In genomic region chr4:160808174-160808573, GRCh38 we compare ENCODE assay signal across 21 cellular contexts.
"Had no signal": no experiment of that assay in that cellular context is flagged by ENCODE, and none has a peak within 500 bp of the region (broad histone marks: within the 10 kb centered on the region; RNA-seq: fewer than 3 reads in every experiment).

No MANE protein-coding gene starts in this region.

- DNase-seq: cortex of kidney; dorsolateral prefrontal cortex; effector CD8-positive, alpha-beta T cell; foreskin keratinocyte; head of caudate nucleus; left colon; left ventricle myocardium superior; mesenchymal stem cell; naive B cell; posterior cingulate gyrus; sigmoid colon; stimulated activated CD4-positive, alpha-beta T cell treated with anti-CD3 and anti-CD28 coated beads, Interleukin-2, amount 100 ng/mL, for 48 hours; stimulated activated naive CD4-positive, alpha-beta T cell treated with Interleukin-2 at 50 U/mL for 16 hours; thyroid gland; upper lobe of left lung; uterus had no signal

- H3K4me3 Mint-ChIP-seq: naive B cell, nephron had no signal

- H3K4me1 ChIP-seq: foreskin keratinocyte, right atrium auricular region, sigmoid colon, thyroid gland, upper lobe of left lung, uterus had no signal

- H3K27me3 Mint-ChIP-seq: naive B cell had no signal

- H3K36me3 ChIP-seq: right atrium auricular region, sigmoid colon, thyroid gland, upper lobe of left lung, uterus had no signal

- H3K4me3 ChIP-seq: dorsolateral prefrontal cortex, hepatocyte, lung, right atrium auricular region, sigmoid colon, skin epidermis, thyroid gland, upper lobe of left lung, uterus had no signal

- H3K4me1 Mint-ChIP-seq: naive B cell had no signal

- ATAC-seq: foreskin keratinocyte, left colon, left ventricle myocardium superior had no signal

- H2AFZ ChIP-seq: hepatocyte had no signal

- H3K4me2 ChIP-seq: hepatocyte had no signal

- H3K27me3 ChIP-seq: dorsolateral prefrontal cortex, foreskin keratinocyte, hepatocyte, right atrium auricular region, sigmoid colon, thyroid gland, upper lobe of left lung, uterus had no signal

- H3K36me3 Mint-ChIP-seq: naive B cell had no signal

- H3K27ac ChIP-seq: dorsolateral prefrontal cortex, foreskin keratinocyte, hepatocyte, right atrium auricular region, sigmoid colon, skin epidermis, thyroid gland, upper lobe of left lung, uterus had no signal

- H3K9me3 Mint-ChIP-seq: nephron had no signal

- H3K27ac Mint-ChIP-seq: naive B cell, nephron had no signal

- H3K9me3 ChIP-seq: right atrium auricular region, sigmoid colon, thyroid gland, upper lobe of left lung, uterus had no signal

- H3K79me2 ChIP-seq: hepatocyte had no signal
